In genomic region chr1:11026052-11026451, GRCh38 we compare ENCODE assay signal across 29 cellular contexts. TPM values are rescaled to one million over a fixed set of nuclear protein-coding genes. Genes with fewer than 3 reads are reported as not detected.
DNase-seq lines count a peak whose midpoint lies in the region; ATAC-seq, FAIRE-seq and TF ChIP-seq lines count a peak whose summit lies in the region.
"Had no signal": no experiment of that assay in that cellular context is flagged by ENCODE, and none has a peak within 500 bp of the region (broad histone marks: within the 10 kb centered on the region; RNA-seq: fewer than 3 reads in every experiment).

No MANE protein-coding gene starts in this region.

- H3K4me2 ChIP-seq in HepG2 (ENCODE audit: low read depth, low read length): no peak overlapping the region
- H3K4me2 ChIP-seq in mammary epithelial cell (ENCODE audit: insufficient read depth, low read depth, low read length): peak overlapping the region; percentile 4

- intact Hi-C loops in HepG2 (cut with micrococcal nuclease; ENCODE audit: unreplicated experiment) (no loop called here), right lobe of liver (cut with DNase I) (no loop called here), mammary epithelial cell (cut with micrococcal nuclease) (no loop called here)

- no peak for DNase-seq in HepG2 (ENCODE audit: low spot score)
- no peak for DNase-seq in right lobe of liver
- DNase-seq in RWPE1 (ENCODE audit: low spot score): peak; percentile 23
- peak; percentile 54 for DNase-seq in mammary epithelial cell
- no peak for DNase-seq in stimulated activated naive B cell treated with anti-CD40 and anti-IgM and Interleukin-4, amounts not matched to agents 10 μg/mL and 1 μg/mL and 100 μg/mL, for 72 hours
- DNase-seq in stimulated activated CD4-positive, alpha-beta T cell treated with anti-CD3 and anti-CD28 coated beads, Interleukin-2, amount 100 ng/mL, for 48 hours: no peak
- DNase-seq: activated CD8-positive, alpha-beta memory T cell treated with anti-CD3 and anti-CD28 coated beads for 24 hours; activated naive CD4-positive, alpha-beta T cell treated with anti-CD3 and anti-CD28 coated beads, Interleukin-2, amount 50 U/mL, for 16 hours; activated T-cell treated with anti-CD3 and anti-CD28 coated beads, Interleukin-2, amount 50 U/mL, for 1 hour; aorta; dermis blood vessel endothelial cell; hypothalamus; immature natural killer cell; Karpas-422; NCI-H187 treated with DMSO at 0.1 percent for 48 hours; NCI-H226; sigmoid colon; stimulated activated naive CD4-positive, alpha-beta T cell treated with Interleukin-2 at 50 U/mL for 16 hours; T-cell; uterus had no signal

- H3K4me1 ChIP-seq in HepG2 (ENCODE audit: insufficient read depth, low read length) (no peaks in the 10 kb centered on the region), right lobe of liver (no peaks in the 10 kb centered on the region), mammary epithelial cell (ENCODE audit: insufficient read depth, low read length) (peaks cover 15% of the 10 kb centered on the region)
- H3K4me1 ChIP-seq: uterus had no signal

- ATAC-seq in HepG2 (no peak), right lobe of liver (no peak), HG02623 (IDR thresholded peaks at IDR 0.05; ENCODE audit: unreplicated experiment) (no peak)
- no peak for ATAC-seq in stimulated activated naive B cell treated with anti-CD40 and anti-IgM and Interleukin-4, amounts not matched to agents 10 μg/mL and 1 μg/mL and 100 μg/mL, for 72 hours (replicated peaks)
- ATAC-seq: activated CD4-positive, CD25-positive, alpha-beta regulatory T cell treated with anti-CD3 and anti-CD28 coated beads, Interleukin-2, amount 50 U/mL, for 24 hours had no signal

- POLR2A ChIA-PET in HepG2 (lab: Yijun Ruan, JAX) (no interaction called here), RWPE1 (lab: Yijun Ruan, JAX; ENCODE audit: low non-redundant PET) (no interaction called here)

- peaks cover 10 to 50% of the 10 kb centered on the region in 2 experiments for H3K36me3 ChIP-seq in HepG2 (replicated peaks in 1 of 2; ENCODE audit: control insufficient read depth in 1 of 2, insufficient read depth in 2 of 2, low read length in 2 of 2)
- peaks cover 11 to 87% (median 35%) of the 10 kb centered on the region in 4 donors for H3K36me3 ChIP-seq in right lobe of liver
- peaks cover 35% of the 10 kb centered on the region for H3K36me3 ChIP-seq in mammary epithelial cell (ENCODE audit: insufficient read depth, low read length)
- H3K36me3 ChIP-seq: uterus had no signal

- dilution Hi-C loops in mammary epithelial cell (cut with HindIII; ENCODE audit: low sequenced_read_pairs): no loop called here

- H3K4me3 Mint-ChIP-seq in stimulated activated naive B cell treated with anti-CD40 and anti-IgM and Interleukin-4, amounts not matched to agents 10 μg/mL and 1 μg/mL and 100 μg/mL, for 72 hours: no peak overlapping the region
- H3K4me3 Mint-ChIP-seq: immature natural killer cell, memory B cell, T-cell had no signal

- TF ChIP-seq EP300 in HepG2 (IDR thresholded peaks at IDR 0.05; ENCODE audit: low read depth in 2 of 2, low read length in 2 of 2): no peak
- no peak for TF ChIP-seq EP300 in HepG2 (CRISPR knock-in tag; IDR thresholded peaks at IDR 0.05; ENCODE audit: borderline replicate concordance)

- TF ChIP-seq POLR2A in HepG2 (IDR thresholded peaks at IDR 0.05; ENCODE audit: insufficient read depth in 1 of 2, low read depth in 2 of 2, low read length in 2 of 2) (no peak), right lobe of liver (IDR thresholded peaks at IDR 0.05) (no peak)

- H3K9ac ChIP-seq in HepG2 (ENCODE audit: insufficient read depth, low read depth, low read length): no peak overlapping the region
- H3K9ac ChIP-seq in mammary epithelial cell (ENCODE audit: insufficient read depth, low read length): no peak overlapping the region

- H3K27ac Mint-ChIP-seq in stimulated activated naive B cell treated with anti-CD40 and anti-IgM and Interleukin-4, amounts not matched to agents 10 μg/mL and 1 μg/mL and 100 μg/mL, for 72 hours: peak overlapping the region; percentile 9
- H3K27ac Mint-ChIP-seq: memory B cell had no signal

- H3K79me2 ChIP-seq in HepG2 (ENCODE audit: insufficient read depth, low read length) (no peaks in the 10 kb centered on the region), mammary epithelial cell (ENCODE audit: insufficient read depth, low read length) (peaks cover 43% of the 10 kb centered on the region)

- H3K9me3 ChIP-seq in HepG2 (ENCODE audit: low read length): no peaks in the 10 kb centered on the region
- no peaks in the 10 kb centered on the region for H3K9me3 ChIP-seq in right lobe of liver
- H3K9me3 ChIP-seq in mammary epithelial cell (replicated peaks; ENCODE audit: insufficient read depth, low read length): no peaks in the 10 kb centered on the region
- H3K9me3 ChIP-seq: neutrophil, sigmoid colon, thoracic aorta, uterus had no signal

- TF ChIP-seq CTCF in HepG2 (CRISPR knock-in tag; IDR thresholded peaks at IDR 0.05) (no peak), right lobe of liver (IDR thresholded peaks at IDR 0.05) (no peak), RWPE1 (conservative IDR thresholded peaks at IDR 0.05; ENCODE audit: low read depth) (no peak), mammary epithelial cell (conservative IDR thresholded peaks at IDR 0.05 in 1 of 2, IDR thresholded peaks at IDR 0.05 in 1 of 2; ENCODE audit: extremely low read depth in 1 of 2, insufficient read depth in 1 of 2, low read depth in 1 of 2, low read length in 2 of 2) (no peak)

- no peak for FAIRE-seq in HepG2 (lab: Jason Lieb, UNC)
- FAIRE-seq: GM18507 had no signal

- CTCF ChIA-PET in HepG2 (lab: Yijun Ruan, JAX; ENCODE audit: low intra/inter-chr PET ratio, low total read pairs) (no interaction called here), RWPE1 (lab: Yijun Ruan, JAX) (no interaction called here), mammary epithelial cell (lab: Charles Lee; ENCODE audit: low non-redundant PET) (no interaction called here)

- H4K20me1 ChIP-seq in HepG2 (ENCODE audit: insufficient read depth, low read length): no peaks in the 10 kb centered on the region; the same call in 1 of the 2 replicates
- H4K20me1 ChIP-seq in mammary epithelial cell (ENCODE audit: insufficient read depth, low read length): no peaks in the 10 kb centered on the region

- in situ Hi-C loops in HepG2 (cut with HindIII; ENCODE audit: extremely low pct_ligation_motif_present, low pct_unique_long_range_greater_than_20kb) (loop anchor here (25.0 kb wide), 1 partner anchor 611 kb away; no protein-coding TSS in a partner anchor), mammary epithelial cell (cut with MboI; ENCODE audit: low sequenced_read_pairs in 2 of 2) (loop anchor here in 1 of 2 donors (25.0 kb wide), 1 partner anchor 611 kb away; no protein-coding TSS in a partner anchor)

- no peak overlapping the region for H3K4me3 ChIP-seq in HepG2 (replicated peaks in 1 of 3; ENCODE audit: insufficient read depth in 1 of 3, low read depth in 2 of 3, low read length in 3 of 3)
- H3K4me3 ChIP-seq in right lobe of liver: no peak overlapping the region
- no peak overlapping the region for H3K4me3 ChIP-seq in mammary epithelial cell (replicated peaks in 1 of 3; ENCODE audit: insufficient read depth in 1 of 3, low read depth in 2 of 3, low read length in 3 of 3)
- H3K4me3 ChIP-seq: sigmoid colon, thoracic aorta, uterus had no signal

- H3K27me3 Mint-ChIP-seq in stimulated activated naive B cell treated with anti-CD40 and anti-IgM and Interleukin-4, amounts not matched to agents 10 μg/mL and 1 μg/mL and 100 μg/mL, for 72 hours: no peaks in the 10 kb centered on the region
- H3K27me3 Mint-ChIP-seq: memory B cell, T-cell had no signal

- no peaks in the 10 kb centered on the region for H3K27me3 ChIP-seq in HepG2 (ENCODE audit: control insufficient read depth in 1 of 2, insufficient read depth in 2 of 2, low read length in 2 of 2)
- H3K27me3 ChIP-seq in right lobe of liver: no peaks in the 10 kb centered on the region
- no peaks in the 10 kb centered on the region for H3K27me3 ChIP-seq in mammary epithelial cell (ENCODE audit: insufficient read depth, low read length)
- H3K27me3 ChIP-seq: neutrophil, sigmoid colon, uterus had no signal

- BruUV-seq in HepG2 (replicated peaks; lab: Mats Ljungman, UMichigan) (no TSS peak), mammary epithelial cell (replicated peaks; lab: Mats Ljungman, UMichigan) (no TSS peak)

- WGBS in HepG2 (ENCODE audit: low lambda C conversion rate): 88% methylated on average over 1 of the region's 1 CpG
- 44% methylated on average over 1 of the region's 1 CpG for WGBS in right lobe of liver (ENCODE audit: insufficient coverage, low coverage, low lambda C conversion rate, missing lambda C conversion rate)
- 0% methylated on average over 1 of the region's 1 CpG for WGBS in mammary epithelial cell (ENCODE audit: low coverage, missing lambda C conversion rate)

- H3K9me3 Mint-ChIP-seq in stimulated activated naive B cell treated with anti-CD40 and anti-IgM and Interleukin-4, amounts not matched to agents 10 μg/mL and 1 μg/mL and 100 μg/mL, for 72 hours: no peaks in the 10 kb centered on the region
- H3K9me3 Mint-ChIP-seq: immature natural killer cell, memory B cell, T-cell had no signal

- H3K36me3 Mint-ChIP-seq in stimulated activated naive B cell treated with anti-CD40 and anti-IgM and Interleukin-4, amounts not matched to agents 10 μg/mL and 1 μg/mL and 100 μg/mL, for 72 hours: peaks cover 37 to 47% of the 10 kb centered on the region in 2 donors

- TF ChIP-seq RAD21 in HepG2 (CRISPR knock-in tag; IDR thresholded peaks at IDR 0.05): no peak

- peaks cover 19 to 47% of the 10 kb centered on the region in 2 donors for H3K4me1 Mint-ChIP-seq in stimulated activated naive B cell treated with anti-CD40 and anti-IgM and Interleukin-4, amounts not matched to agents 10 μg/mL and 1 μg/mL and 100 μg/mL, for 72 hours

- no peak overlapping the region for H3K27ac ChIP-seq in HepG2 (ENCODE audit: extremely low read length, insufficient read depth, low read length)
- no peak overlapping the region for H3K27ac ChIP-seq in right lobe of liver
- H3K27ac ChIP-seq in RWPE1: no peak overlapping the region
- peak overlapping the region; percentile 5 for H3K27ac ChIP-seq in mammary epithelial cell (ENCODE audit: insufficient read depth, low read depth, low read length)
- H3K27ac ChIP-seq: neutrophil, sigmoid colon, thoracic aorta, uterus had no signal

- H2AFZ ChIP-seq in HepG2 (ENCODE audit: low read length): no peak overlapping the region
- H2AFZ ChIP-seq in mammary epithelial cell (ENCODE audit: low read depth, low read length): no peak overlapping the region

RNA-seq across cellular contexts. Expression of gene TARDBP, which starts 13.6 kb away (rescaled TPM):
- total RNA-seq in HepG2 (2016; rRNA removed; fragmentation: Illumina TruSeq; extraction: Trizol) (62.4 and 159 TPM in 2 replicates), right lobe of liver (10 to 100 TPM; 57.2 to 84.4 (median 73.8) TPM), mammary epithelial cell (100 to 1,000 TPM in 1 of 2 donors, 10 to 100 TPM in 1; 32.2 to 122 TPM)
- total RNA-seq in HepG2 (2016; cell fraction: cytosol; rRNA removed; fragmentation: Illumina TruSeq; extraction: Trizol; ENCODE audit: low read depth): 18.0 and 22.2 TPM in 2 replicates
- total RNA-seq in HepG2 (2016; cell fraction: insoluble cytoplasmic fraction; rRNA removed; fragmentation: Illumina TruSeq; extraction: Trizol): 61.9 and 166 TPM in 2 replicates
- 44.5 and 57.9 TPM in 2 replicates for total RNA-seq in HepG2 (2016; cell fraction: membrane; rRNA removed; fragmentation: Illumina TruSeq; extraction: Trizol)
- 75.1 and 75.6 TPM in 2 replicates for total RNA-seq in HepG2 (2016; cell fraction: nucleus; rRNA removed; fragmentation: Illumina TruSeq; extraction: Trizol)
- polyA plus RNA-seq in HepG2 (2011; rRNA removed) (78.1 and 93.0 TPM in 2 replicates), mammary epithelial cell (88.6 TPM)
- polyA plus RNA-seq in HepG2 (2011; cell fraction: cytosol; rRNA removed): 52.7 and 80.2 TPM in 2 replicates
- polyA plus RNA-seq in HepG2 (2011; cell fraction: nucleus; rRNA removed): 205 and 230 TPM in 2 replicates
- 127 and 172 TPM in 2 replicates for polyA plus RNA-seq in HepG2 (2012)
- polyA plus RNA-seq in HepG2 (2016; cell fraction: cytosol; fragmentation: Illumina TruSeq; extraction: Trizol; ENCODE audit: low read depth): 10.2 and 11.3 TPM in 2 replicates
- polyA plus RNA-seq in HepG2 (2016; cell fraction: insoluble cytoplasmic fraction; fragmentation: Illumina TruSeq; extraction: Trizol; ENCODE audit: low read depth): 370 and 411 TPM in 2 replicates
- 38.9 and 43.1 TPM in 2 replicates for polyA plus RNA-seq in HepG2 (2016; cell fraction: membrane; fragmentation: Illumina TruSeq; extraction: Trizol; ENCODE audit: low read depth)
- 236 and 265 TPM in 2 replicates for polyA plus RNA-seq in HepG2 (2016; cell fraction: nucleus; fragmentation: Illumina TruSeq; extraction: Trizol; ENCODE audit: insufficient read depth, low read depth)
- polyA minus RNA-seq in HepG2 (2011; rRNA and poly(A)+ RNA removed; ENCODE audit: low replicate concordance): 37.3 and 69.3 TPM in 2 replicates
- 75.8 and 85.2 TPM in 2 replicates for polyA minus RNA-seq in HepG2 (2011; cell fraction: cytosol; rRNA and poly(A)+ RNA removed)
- 227 and 240 TPM in 2 replicates for polyA minus RNA-seq in HepG2 (2011; cell fraction: nucleus; rRNA and poly(A)+ RNA removed)
- polyA minus RNA-seq in mammary epithelial cell: 241 TPM

RNA-seq across cellular contexts. Expression of gene MASP2, which starts 21.0 kb away (rescaled TPM):
- total RNA-seq in HepG2 (2016; rRNA removed; fragmentation: Illumina TruSeq; extraction: Trizol) (3.7 and 7.1 TPM in 2 replicates), right lobe of liver (100 to 1,000 TPM; 144 to 222 (median 185) TPM), mammary epithelial cell (under 1 TPM in 1 of 2 donors, not detected in 1; 0.49 TPM)
- total RNA-seq in HepG2 (2016; cell fraction: cytosol; rRNA removed; fragmentation: Illumina TruSeq; extraction: Trizol; ENCODE audit: low read depth): 4.0 and 4.1 TPM in 2 replicates
- 3.6 and 8.1 TPM in 2 replicates for total RNA-seq in HepG2 (2016; cell fraction: insoluble cytoplasmic fraction; rRNA removed; fragmentation: Illumina TruSeq; extraction: Trizol)
- 4.8 TPM in 2 replicates for total RNA-seq in HepG2 (2016; cell fraction: membrane; rRNA removed; fragmentation: Illumina TruSeq; extraction: Trizol)
- total RNA-seq in HepG2 (2016; cell fraction: nucleus; rRNA removed; fragmentation: Illumina TruSeq; extraction: Trizol): 5.4 and 6.7 TPM in 2 replicates
- polyA plus RNA-seq in HepG2 (2011; rRNA removed) (11.8 and 16.7 TPM in 2 replicates), mammary epithelial cell (0.11 TPM)
- polyA plus RNA-seq in HepG2 (2011; cell fraction: cytosol; rRNA removed): 10.8 and 16.3 TPM in 2 replicates
- polyA plus RNA-seq in HepG2 (2011; cell fraction: nucleus; rRNA removed): 17.0 and 17.1 TPM in 2 replicates
- 6.6 and 7.0 TPM in 2 replicates for polyA plus RNA-seq in HepG2 (2012)
- polyA plus RNA-seq in HepG2 (2016; cell fraction: cytosol; fragmentation: Illumina TruSeq; extraction: Trizol; ENCODE audit: low read depth): 4.2 and 4.5 TPM in 2 replicates
- polyA plus RNA-seq in HepG2 (2016; cell fraction: insoluble cytoplasmic fraction; fragmentation: Illumina TruSeq; extraction: Trizol; ENCODE audit: low read depth): 5.6 and 6.9 TPM in 2 replicates
- 5.1 and 5.7 TPM in 2 replicates for polyA plus RNA-seq in HepG2 (2016; cell fraction: membrane; fragmentation: Illumina TruSeq; extraction: Trizol; ENCODE audit: low read depth)
- 23.4 and 24.9 TPM in 2 replicates for polyA plus RNA-seq in HepG2 (2016; cell fraction: nucleus; fragmentation: Illumina TruSeq; extraction: Trizol; ENCODE audit: insufficient read depth, low read depth)
- 1.6 and 14.9 TPM in 2 replicates for polyA minus RNA-seq in HepG2 (2011; rRNA and poly(A)+ RNA removed; ENCODE audit: low replicate concordance)
- 5.7 and 6.9 TPM in 2 replicates for polyA minus RNA-seq in HepG2 (2011; cell fraction: cytosol; rRNA and poly(A)+ RNA removed)
- polyA minus RNA-seq in HepG2 (2011; cell fraction: nucleus; rRNA and poly(A)+ RNA removed): 9.3 and 9.4 TPM in 2 replicates
- not detected for polyA minus RNA-seq in mammary epithelial cell
- total RNA-seq: aorta, Daoy, dermis blood vessel endothelial cell, posterior vena cava, sigmoid colon, SK-MEL-5, thoracic aorta, uterus had no signal
- polyA plus RNA-seq: immature natural killer cell had no signal

RNA-seq across cellular contexts. Expression of gene SRM, which starts 33.8 kb away (rescaled TPM):
- total RNA-seq in HepG2 (2016; rRNA removed; fragmentation: Illumina TruSeq; extraction: Trizol): 30.3 and 31.8 TPM in 2 replicates
- total RNA-seq in HepG2 (2016; cell fraction: cytosol; rRNA removed; fragmentation: Illumina TruSeq; extraction: Trizol; ENCODE audit: low read depth): 135 and 147 TPM in 2 replicates
- 25.7 and 30.7 TPM in 2 replicates for total RNA-seq in HepG2 (2016; cell fraction: insoluble cytoplasmic fraction; rRNA removed; fragmentation: Illumina TruSeq; extraction: Trizol)
- 114 and 136 TPM in 2 replicates for total RNA-seq in HepG2 (2016; cell fraction: membrane; rRNA removed; fragmentation: Illumina TruSeq; extraction: Trizol)
- total RNA-seq in HepG2 (2016; cell fraction: nucleus; rRNA removed; fragmentation: Illumina TruSeq; extraction: Trizol): 26.5 and 27.5 TPM in 2 replicates
- polyA plus RNA-seq in HepG2 (2011; rRNA removed): 27.9 and 28.9 TPM in 2 replicates
- 31.9 and 46.3 TPM in 2 replicates for polyA plus RNA-seq in HepG2 (2011; cell fraction: cytosol; rRNA removed)
- 45.6 and 49.3 TPM in 2 replicates for polyA plus RNA-seq in HepG2 (2011; cell fraction: nucleus; rRNA removed)
- polyA plus RNA-seq in HepG2 (2012): 65.4 and 89.3 TPM in 2 replicates
- 838 and 884 TPM in 2 replicates for polyA plus RNA-seq in HepG2 (2016; cell fraction: cytosol; fragmentation: Illumina TruSeq; extraction: Trizol; ENCODE audit: low read depth)
- 117 and 162 TPM in 2 replicates for polyA plus RNA-seq in HepG2 (2016; cell fraction: insoluble cytoplasmic fraction; fragmentation: Illumina TruSeq; extraction: Trizol; ENCODE audit: low read depth)
- polyA plus RNA-seq in HepG2 (2016; cell fraction: membrane; fragmentation: Illumina TruSeq; extraction: Trizol; ENCODE audit: low read depth): 559 and 572 TPM in 2 replicates
- polyA plus RNA-seq in HepG2 (2016; cell fraction: nucleus; fragmentation: Illumina TruSeq; extraction: Trizol; ENCODE audit: insufficient read depth, low read depth): 139 and 141 TPM in 2 replicates
- 88.7 and 179 TPM in 2 replicates for polyA minus RNA-seq in HepG2 (2011; rRNA and poly(A)+ RNA removed; ENCODE audit: low replicate concordance)
- 52.4 and 61.3 TPM in 2 replicates for polyA minus RNA-seq in HepG2 (2011; cell fraction: cytosol; rRNA and poly(A)+ RNA removed)
- polyA minus RNA-seq in HepG2 (2011; cell fraction: nucleus; rRNA and poly(A)+ RNA removed): 19.2 and 22.9 TPM in 2 replicates
- total RNA-seq in right lobe of liver: 10 to 100 TPM; 24.3 to 72.8 (median 31.6) TPM
- total RNA-seq in mammary epithelial cell: 100 to 1,000 TPM in 1 of 2 donors, 10 to 100 TPM in 1; 32.3 to 187 TPM
- polyA plus RNA-seq in mammary epithelial cell: 164 TPM
- 246 TPM for polyA minus RNA-seq in mammary epithelial cell

Comparison
In these comparisons a context has a peak if more than half of its experiments do, and no peak if none do; other contexts are left out.
1. RNA of gene MASP2, which starts 21.0 kb away (total RNA-seq): 144 to 222 TPM in right lobe of liver; 3.6 to 8.1 TPM in HepG2 and 0.49 TPM in mammary epithelial cell; every median in the first group is over 10 times any median in the second.
2. DNase-seq: peak in RWPE1 (single experiment) and mammary epithelial cell (single experiment); none in HepG2 (single experiment), right lobe of liver (0 of 3), stimulated activated naive B cell treated with anti-CD40 and anti-IgM and Interleukin-4, amounts not matched to agents 10 μg/mL and 1 μg/mL and 100 μg/mL, for 72 hours (single experiment) and stimulated activated CD4-positive, alpha-beta T cell treated with anti-CD3 and anti-CD28 coated beads, Interleukin-2, amount 100 ng/mL, for 48 hours (0 of 2).